In the genomic region with DNA sequence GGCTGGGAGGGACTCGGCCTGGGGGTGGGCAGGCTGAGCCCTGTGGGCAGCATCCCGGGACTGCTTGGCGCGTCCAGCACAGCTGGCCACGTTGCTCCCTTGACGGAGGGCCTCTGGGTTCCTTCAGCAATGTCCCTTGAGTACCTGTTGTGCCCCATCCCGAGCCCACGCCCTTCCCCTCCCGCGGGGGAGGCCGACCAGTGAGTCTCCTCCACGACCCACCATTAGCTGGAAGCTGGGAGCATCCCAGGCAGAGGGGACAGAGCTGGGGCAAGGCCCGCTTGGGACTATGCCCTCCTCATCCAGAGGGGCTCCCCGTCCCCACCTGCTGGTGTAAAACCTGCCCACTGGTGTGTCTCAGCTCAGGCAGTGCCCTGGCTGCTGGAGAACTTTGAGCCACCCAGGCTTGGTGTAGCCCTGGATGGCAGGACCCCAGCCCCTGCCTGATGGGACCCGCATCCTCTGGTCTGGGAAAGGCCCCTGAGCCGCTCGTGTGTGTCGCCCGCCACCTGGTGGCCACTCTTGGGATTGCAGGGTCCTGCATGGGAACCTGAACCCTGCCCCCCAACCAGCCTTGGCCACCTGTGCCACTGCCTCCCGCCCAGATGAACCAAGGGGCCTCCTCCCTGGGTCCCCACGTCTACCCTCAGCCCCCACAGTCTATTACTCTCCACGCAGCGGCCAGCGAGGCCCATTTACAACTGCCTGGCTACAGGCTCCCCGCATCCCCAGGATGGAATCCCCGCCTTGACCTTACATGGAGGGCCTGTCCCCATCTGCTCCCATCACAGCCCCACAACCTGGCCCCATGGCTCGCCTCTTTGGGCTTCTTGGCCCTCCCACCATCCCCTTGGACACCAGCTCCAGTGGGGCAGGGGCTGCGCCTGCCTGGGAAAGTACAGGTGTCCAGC, we compare ENCODE assay signal across 8 cellular contexts. TPM values are rescaled to one million over a fixed set of nuclear protein-coding genes. Genes with fewer than 3 reads are reported as not detected.
DNase-seq lines count a peak whose midpoint lies in the region; ATAC-seq and TF ChIP-seq lines count a peak whose summit lies in the region.

No MANE protein-coding gene starts in this region.

- peak; percentile 93 to 95 for TF ChIP-seq CTCF in Caco-2 (IDR thresholded peaks at IDR 0.05; ENCODE audit: insufficient read depth in 1 of 2, low read depth in 1 of 2, low read length in 1 of 2, severe bottlenecking in 1 of 2, unreplicated experiment in 1 of 2)

- H3K9me3 Mint-ChIP-seq in Caco-2 (ENCODE audit: unreplicated experiment) = no peaks in the 10 kb centered on the region
- H3K9me3 Mint-ChIP-seq in activated naive CD8-positive, alpha-beta T cell treated with anti-CD3 and anti-CD28 coated beads, Interleukin-2, amount 50 U/mL, for 24 hours = no peaks in the 10 kb centered on the region

- H3K27me3 ChIP-seq in Caco-2 (replicated peaks; ENCODE audit: control insufficient read depth, insufficient read depth, low read length) = no peaks in the 10 kb centered on the region

- POLR2A ChIA-PET in Caco-2 (lab: Charles Lee) = no interaction called here

- H3K4me3 Mint-ChIP-seq in Caco-2 (ENCODE audit: unreplicated experiment) = peak overlapping the region; percentile 14
- no peak overlapping the region for H3K4me3 Mint-ChIP-seq in activated naive CD8-positive, alpha-beta T cell treated with anti-CD3 and anti-CD28 coated beads, Interleukin-2, amount 50 U/mL, for 24 hours

- no peaks in the 10 kb centered on the region for H3K9me3 ChIP-seq in Caco-2

- H3K4me1 Mint-ChIP-seq in Caco-2 (ENCODE audit: low read depth, unreplicated experiment) = peaks cover 25% of the 10 kb centered on the region
- H3K4me1 Mint-ChIP-seq in activated naive CD8-positive, alpha-beta T cell treated with anti-CD3 and anti-CD28 coated beads, Interleukin-2, amount 50 U/mL, for 24 hours = no peaks in the 10 kb centered on the region

- ATAC-seq in activated naive CD8-positive, alpha-beta T cell treated with anti-CD3 and anti-CD28 coated beads, Interleukin-2, amount 50 U/mL, for 24 hours = peak; percentile 63
- ATAC-seq in left cardiac atrium = peak; percentile 44 to 54
- ATAC-seq in sciatic nerve = peak; percentile 56
- ATAC-seq in HG03280 (IDR thresholded peaks at IDR 0.05; ENCODE audit: unreplicated experiment) = no peak
- no peak for ATAC-seq in HG03135 (IDR thresholded peaks at IDR 0.05; ENCODE audit: unreplicated experiment)

- H3K36me3 Mint-ChIP-seq in Caco-2 (ENCODE audit: insufficient read depth, unreplicated experiment) = peaks cover 95% of the 10 kb centered on the region
- H3K36me3 Mint-ChIP-seq in activated naive CD8-positive, alpha-beta T cell treated with anti-CD3 and anti-CD28 coated beads, Interleukin-2, amount 50 U/mL, for 24 hours (ENCODE audit: low read depth) = peaks cover 7% of the 10 kb centered on the region

- no peak overlapping the region for H3K4me3 ChIP-seq in Caco-2 (ENCODE audit: low read depth, low read length)

- intact Hi-C loops in Caco-2 (cut with micrococcal nuclease; ENCODE audit: unreplicated experiment) = loop anchor here (5.0 kb wide), 1 partner anchor 48 kb away; no protein-coding TSS in a partner anchor
- intact Hi-C loops in left cardiac atrium (cut with DNase I) = loop anchor here (1.0 to 5.0 kb wide), 2 partner anchors 37 to 38 kb away; no protein-coding TSS in a partner anchor
- intact Hi-C loops in sciatic nerve (cut with DNase I) = loop anchor here (5.0 kb wide), 1 partner anchor 38 kb away; no protein-coding TSS in a partner anchor

- DNase-seq in Caco-2 (peak; percentile 82 to 92), HuH-7.5 (ENCODE audit: low spot score) (peak; percentile 85), T-helper 1 cell (peak; percentile 56 to 81 (median 65)), left cardiac atrium (peak; percentile 78), sciatic nerve (ENCODE audit: low spot score) (peak; percentile 89)
- peak; percentile 91 for DNase-seq in activated naive CD8-positive, alpha-beta T cell treated with anti-CD3 and anti-CD28 coated beads, Interleukin-2, amount 50 U/mL, for 24 hours

- BruUV-seq in Caco-2 (replicated peaks; lab: Mats Ljungman, UMichigan) = no TSS peak

- CTCF ChIA-PET in Caco-2 (lab: Charles Lee) = interaction anchor here (0.8 to 1.3 kb wide), 6 partner anchors 11 to 58 kb away, joined by 3 to 5 read pairs (median 4); no protein-coding TSS in a partner anchor

- H3K27ac Mint-ChIP-seq in Caco-2 (ENCODE audit: unreplicated experiment) = peak overlapping the region; percentile 84
- H3K27ac Mint-ChIP-seq in activated naive CD8-positive, alpha-beta T cell treated with anti-CD3 and anti-CD28 coated beads, Interleukin-2, amount 50 U/mL, for 24 hours = no peak overlapping the region

- H3K4me1 ChIP-seq in Caco-2 = peaks cover 70% of the 10 kb centered on the region

- H3K36me3 ChIP-seq in Caco-2 (ENCODE audit: control insufficient read depth, insufficient read depth, low read length) = no peaks in the 10 kb centered on the region; the same call in 1 of the 2 replicates

- H3K27me3 Mint-ChIP-seq in Caco-2 (ENCODE audit: insufficient read depth, unreplicated experiment) = no peaks in the 10 kb centered on the region
- H3K27me3 Mint-ChIP-seq in activated naive CD8-positive, alpha-beta T cell treated with anti-CD3 and anti-CD28 coated beads, Interleukin-2, amount 50 U/mL, for 24 hours = no peaks in the 10 kb centered on the region

RNA-seq across cellular contexts. Expression of a gene that starts 16.6 kb away (rescaled TPM):
- total RNA-seq in Caco-2 (2022) (81.5 and 90.5 TPM in 2 replicates), left cardiac atrium (under 1 TPM; 0.32 to 0.89 TPM), sciatic nerve (17.3 TPM)

RNA-seq across cellular contexts. Expression of a gene that starts 33.8 kb away (rescaled TPM):
- total RNA-seq in Caco-2 (2022) (74.8 and 82.8 TPM in 2 replicates), left cardiac atrium (10 to 100 TPM; 15.3 to 19.1 TPM), sciatic nerve (33.7 TPM)

Comparison
In these comparisons a context has a peak if more than half of its experiments do, and no peak if none do; other contexts are left out.
1. ATAC-seq: peak in activated naive CD8-positive, alpha-beta T cell treated with anti-CD3 and anti-CD28 coated beads, Interleukin-2, amount 50 U/mL, for 24 hours (single experiment), left cardiac atrium (2 of 2) and sciatic nerve (single experiment); none in HG03280 (single experiment) and HG03135 (single experiment).
2. Peak in every context shown above with its lines, with median percentiles within 50 percentile points of each other: DNase-seq.